Comparison of ENCODE assay signal across 1 cellular context in genomic region chr7:102927303-102927933, GRCh38.
A peak's percentile ranks its signal among the peaks of the same experiment; 100 is the strongest.
TF ChIP-seq lines count a peak whose summit lies in the region.

No MANE protein-coding gene starts in this region.

TF ChIP-seq in SK-N-SH, 30 proteins besides CTCF, POLR2A, EP300 and RAD21 (continued from another document):
- TF ChIP-seq FOSL2 (IDR thresholded peaks at IDR 0.05; ENCODE audit: borderline replicate concordance, low read depth) (peak; percentile 38; the same call in 1 of the 2 replicates), SMC3 (IDR thresholded peaks at IDR 0.05; ENCODE audit: low read depth, low read length) (no peak), NRF1 (IDR thresholded peaks at IDR 0.05; ENCODE audit: low read depth, low read length) (no peak), USF1 (IDR thresholded peaks at IDR 0.05; ENCODE audit: borderline replicate concordance, low read depth) (no peak), SIN3A (IDR thresholded peaks at IDR 0.05; ENCODE audit: borderline replicate concordance, low read depth, low read length) (no peak), EZH2phosphoT487 (IDR thresholded peaks at IDR 0.05; ENCODE audit: borderline replicate concordance, low read depth) (no peak), GATA2 (CRISPR knock-in tag; IDR thresholded peaks at IDR 0.05) (no peak), GABPA (IDR thresholded peaks at IDR 0.05; ENCODE audit: low read depth) (no peak), PBX3 (IDR thresholded peaks at IDR 0.05) (peak; percentile 62), TAF1 (IDR thresholded peaks at IDR 0.05; ENCODE audit: borderline replicate concordance, low read depth, low read length) (no peak), RXRA (IDR thresholded peaks at IDR 0.05; ENCODE audit: borderline replicate concordance, low read depth) (no peak), USF2 (IDR thresholded peaks at IDR 0.05; ENCODE audit: borderline replicate concordance, low read depth, low read length) (no peak), TEAD4 (IDR thresholded peaks at IDR 0.05; ENCODE audit: borderline replicate concordance, insufficient read depth) (no peak), YY1 (IDR thresholded peaks at IDR 0.05; ENCODE audit: low read depth) (no peak), MAX (IDR thresholded peaks at IDR 0.05; ENCODE audit: low read depth) (no peak)
